ENCODE assay signal across 23 cellular contexts in the genomic region with DNA sequence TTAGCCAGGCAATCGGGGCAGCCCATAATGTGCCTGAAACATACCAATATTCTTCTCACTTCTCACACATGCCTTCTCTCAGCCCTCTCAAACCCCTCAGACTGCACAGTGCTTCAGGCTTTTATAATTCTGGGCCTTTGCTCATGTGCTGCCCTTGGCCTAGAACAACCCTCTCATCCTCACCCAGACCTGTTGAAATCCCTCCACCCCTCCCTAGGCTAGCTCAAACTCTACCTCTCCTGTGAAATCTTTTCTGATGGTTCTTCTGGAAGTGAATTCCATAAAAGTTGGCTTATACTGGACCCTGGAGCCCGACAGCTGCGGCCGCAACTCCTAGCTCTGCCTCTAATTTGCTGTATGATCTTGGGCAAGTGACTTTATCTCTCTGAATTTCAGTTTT.
DNase-seq lines count a peak whose midpoint lies in the region; ATAC-seq and TF ChIP-seq lines count a peak whose summit lies in the region.
"Had no signal": no experiment of that assay in that cellular context is flagged by ENCODE, and none has a peak within 500 bp of the region (broad histone marks: within the 10 kb centered on the region; RNA-seq: fewer than 3 reads in every experiment).

No MANE protein-coding gene starts in this region.

- intact Hi-C loops in left ventricle myocardium superior (cut with micrococcal nuclease) (no loop called here), vagina (cut with DNase I) (no loop called here)

- DNase-seq in SK-N-SH (no peak), left ventricle myocardium superior (no peak), osteoblast (ENCODE audit: insufficient read length, low spot score, missing footprints) (no peak), vagina (ENCODE audit: extremely low spot score in 2 of 2) (no peak), NCI-H2029 treated with DMSO at 0.1 percent for 48 hours (lab: John Stamatoyannopoulos, UW) (no peak), erythroblast (lab: John Stamatoyannopoulos, UW) (no peak)
- DNase-seq: activated CD4-positive, CD25-positive, alpha-beta regulatory T cell; DMS 273 treated with DMSO at 0.1 percent for 48 hours; foreskin keratinocyte; GF-D8; NCI-H2081; NCI-H510A treated with DMSO at 0.1 percent for 48 hours; retina; SIG-M5; stimulated activated CD4-positive, alpha-beta T cell treated with anti-CD3 and anti-CD28 coated beads, Interleukin-2, amount 100 ng/mL, for 48 hours had no signal

- CTCF ChIA-PET in SK-N-SH (lab: Yijun Ruan, JAX) = no interaction called here

- WGBS in SK-N-SH (ENCODE audit: low lambda C conversion rate) = 95% methylated on average over 4 of the region's 4 CpGs

- TF ChIP-seq POLR2A in vagina (IDR thresholded peaks at IDR 0.05) = no peak
- no peak for TF ChIP-seq POLR2A in erythroblast (IDR thresholded peaks at IDR 0.05; ENCODE audit: low read length)

- H2AFZ ChIP-seq in SK-N-SH (ENCODE audit: low read depth) (no peak overlapping the region), osteoblast (ENCODE audit: low read length) (no peak overlapping the region)

- no peak overlapping the region for H3K9ac ChIP-seq in SK-N-SH
- H3K9ac ChIP-seq: BLaER1 treated with 17β-estradiol and CSF1 and Interleukin-3, amounts not matched to agents 10 nM and 100 nM had no signal

- H3K4me1 ChIP-seq in SK-N-SH (ENCODE audit: control insufficient read depth in 1 of 2, insufficient read depth in 2 of 2, low read depth in 1 of 2, low read length in 1 of 2) (peaks cover 4 to 27% of the 10 kb centered on the region in 2 experiments; a peak in 3 of 4 replicates), osteoblast (ENCODE audit: insufficient read depth, low read length) (peaks cover 16% of the 10 kb centered on the region), vagina (peaks cover 24% of the 10 kb centered on the region)
- H3K4me1 ChIP-seq: BLaER1 treated with 17β-estradiol and CSF1 and Interleukin-3, amounts not matched to agents 10 nM and 100 nM; foreskin keratinocyte had no signal

- H3K27me3 ChIP-seq in SK-N-SH (ENCODE audit: insufficient read depth) (no peaks in the 10 kb centered on the region), osteoblast (ENCODE audit: insufficient read depth, low read length) (no peaks in the 10 kb centered on the region), vagina (no peaks in the 10 kb centered on the region)
- H3K27me3 ChIP-seq: BLaER1 treated with 17β-estradiol and CSF1 and Interleukin-3, amounts not matched to agents 10 nM and 100 nM; foreskin keratinocyte had no signal

- TF ChIP-seq CTCF in SK-N-SH (IDR thresholded peaks at IDR 0.05) = no peak
- no peak for TF ChIP-seq CTCF in osteoblast (IDR thresholded peaks at IDR 0.05; ENCODE audit: extremely low read depth, low read depth, low read length)
- no peak for TF ChIP-seq CTCF in vagina (IDR thresholded peaks at IDR 0.05)

- no peaks in the 10 kb centered on the region for H3K79me2 ChIP-seq in SK-N-SH (ENCODE audit: insufficient read depth)
- H3K79me2 ChIP-seq in osteoblast (ENCODE audit: insufficient read depth, low read length) = peaks cover 6% of the 10 kb centered on the region

- no peaks in the 10 kb centered on the region for H3K9me2 ChIP-seq in SK-N-SH

- H4K20me1 ChIP-seq in SK-N-SH (ENCODE audit: insufficient read depth) (no peaks in the 10 kb centered on the region; the same call in 1 of the 2 replicates), osteoblast (ENCODE audit: insufficient read depth, low read length) (peaks cover 3% of the 10 kb centered on the region)

- peak; percentile 11; the same call in 2 of the 3 replicates for ATAC-seq in SK-N-SH treated with all-trans-retinoic acid at 6 μM for 48 hours
- peak; percentile 67 for ATAC-seq in left ventricle myocardium superior
- ATAC-seq in GM19324 (IDR thresholded peaks at IDR 0.05; ENCODE audit: low FRiP score, unreplicated experiment) = no peak
- ATAC-seq: foreskin keratinocyte had no signal

- H3K4me2 ChIP-seq in SK-N-SH (no peak overlapping the region), osteoblast (ENCODE audit: insufficient read depth, low read length) (no peak overlapping the region)
- H3K4me2 ChIP-seq: BLaER1 treated with 17β-estradiol and CSF1 and Interleukin-3, amounts not matched to agents 10 nM and 100 nM had no signal

- H3K27ac ChIP-seq in SK-N-SH (ENCODE audit: low read depth in 2 of 2, low read length in 1 of 2) = peak overlapping the region in 1 of 2 experiments; percentile 68; a peak in 2 of 4 replicates
- peak overlapping the region; percentile 81 for H3K27ac ChIP-seq in osteoblast (ENCODE audit: low read depth, low read length)
- peak overlapping the region; percentile 78 for H3K27ac ChIP-seq in vagina
- H3K27ac ChIP-seq: 22Rv1; BLaER1 treated with 17β-estradiol and CSF1 and Interleukin-3, amounts not matched to agents 10 nM and 100 nM; foreskin keratinocyte; HL-60; thoracic aorta had no signal

- TF ChIP-seq EP300 in SK-N-SH (IDR thresholded peaks at IDR 0.05; ENCODE audit: borderline replicate concordance in 1 of 2, low read depth in 1 of 2, low read length in 1 of 2) = no peak

- TF ChIP-seq RAD21 in SK-N-SH (IDR thresholded peaks at IDR 0.05; ENCODE audit: low read length) = no peak

- H3K4me3 ChIP-seq in SK-N-SH (ENCODE audit: low read depth in 2 of 2, low read length in 1 of 2) (no peak overlapping the region), osteoblast (ENCODE audit: insufficient read depth, low read length) (no peak overlapping the region), vagina (no peak overlapping the region)
- H3K4me3 ChIP-seq: BLaER1 treated with 17β-estradiol and CSF1 and Interleukin-3, amounts not matched to agents 10 nM and 100 nM; K562; lung; thoracic aorta had no signal

- H3F3A ChIP-seq in SK-N-SH (replicated peaks; ENCODE audit: insufficient read depth) = peaks cover 19% of the 10 kb centered on the region

- H3K36me3 ChIP-seq in SK-N-SH (replicated peaks in 1 of 2; ENCODE audit: control insufficient read depth in 1 of 2, insufficient read depth in 2 of 2, low read length in 1 of 2) = peaks cover 2 to 18% of the 10 kb centered on the region in 2 experiments
- peaks cover 7% of the 10 kb centered on the region for H3K36me3 ChIP-seq in osteoblast (ENCODE audit: insufficient read depth, low read length)
- peaks cover 0 to 11% of the 10 kb centered on the region in 2 donors for H3K36me3 ChIP-seq in vagina

- POLR2A ChIA-PET in SK-N-SH (lab: Yijun Ruan, JAX) = no interaction called here

- no peaks in the 10 kb centered on the region for H3K9me3 ChIP-seq in SK-N-SH
- H3K9me3 ChIP-seq in osteoblast (ENCODE audit: low read depth, low read length) = no peaks in the 10 kb centered on the region
- no peaks in the 10 kb centered on the region for H3K9me3 ChIP-seq in vagina
- H3K9me3 ChIP-seq: BLaER1 treated with 17β-estradiol and CSF1 and Interleukin-3, amounts not matched to agents 10 nM and 100 nM; thoracic aorta had no signal

TF ChIP-seq in SK-N-SH treated with all-trans-retinoic acid at 6 μM for 48 hours, 23 proteins besides CTCF, POLR2A, EP300 and RAD21 (continues in another document):
- TF ChIP-seq, protein P1, sequence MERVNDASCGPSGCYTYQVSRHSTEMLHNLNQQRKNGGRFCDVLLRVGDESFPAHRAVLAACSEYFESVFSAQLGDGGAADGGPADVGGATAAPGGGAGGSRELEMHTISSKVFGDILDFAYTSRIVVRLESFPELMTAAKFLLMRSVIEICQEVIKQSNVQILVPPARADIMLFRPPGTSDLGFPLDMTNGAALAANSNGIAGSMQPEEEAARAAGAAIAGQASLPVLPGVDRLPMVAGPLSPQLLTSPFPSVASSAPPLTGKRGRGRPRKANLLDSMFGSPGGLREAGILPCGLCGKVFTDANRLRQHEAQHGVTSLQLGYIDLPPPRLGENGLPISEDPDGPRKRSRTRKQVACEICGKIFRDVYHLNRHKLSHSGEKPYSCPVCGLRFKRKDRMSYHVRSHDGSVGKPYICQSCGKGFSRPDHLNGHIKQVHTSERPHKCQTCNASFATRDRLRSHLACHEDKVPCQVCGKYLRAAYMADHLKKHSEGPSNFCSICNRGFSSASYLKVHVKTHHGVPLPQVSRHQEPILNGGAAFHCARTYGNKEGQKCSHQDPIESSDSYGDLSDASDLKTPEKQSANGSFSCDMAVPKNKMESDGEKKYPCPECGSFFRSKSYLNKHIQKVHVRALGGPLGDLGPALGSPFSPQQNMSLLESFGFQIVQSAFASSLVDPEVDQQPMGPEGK (CRISPR knock-in tag; IDR thresholded peaks at IDR 0.05; ENCODE audit: borderline replicate concordance) = no peak
- TF ChIP-seq ARNTL (CRISPR knock-in tag; IDR thresholded peaks at IDR 0.05; ENCODE audit: borderline replicate concordance, low read depth) (no peak), ISL1 (CRISPR knock-in tag; IDR thresholded peaks at IDR 0.05) (no peak), TOX (CRISPR knock-in tag; IDR thresholded peaks at IDR 0.05; ENCODE audit: borderline replicate concordance) (no peak), TCF4 (CRISPR knock-in tag; IDR thresholded peaks at IDR 0.05; ENCODE audit: borderline replicate concordance) (no peak)

TF ChIP-seq in SK-N-SH, 30 proteins besides CTCF, POLR2A, EP300 and RAD21 (continues in another document):
- TF ChIP-seq TCF12 (IDR thresholded peaks at IDR 0.05) = no peak
- TF ChIP-seq, protein P2, sequence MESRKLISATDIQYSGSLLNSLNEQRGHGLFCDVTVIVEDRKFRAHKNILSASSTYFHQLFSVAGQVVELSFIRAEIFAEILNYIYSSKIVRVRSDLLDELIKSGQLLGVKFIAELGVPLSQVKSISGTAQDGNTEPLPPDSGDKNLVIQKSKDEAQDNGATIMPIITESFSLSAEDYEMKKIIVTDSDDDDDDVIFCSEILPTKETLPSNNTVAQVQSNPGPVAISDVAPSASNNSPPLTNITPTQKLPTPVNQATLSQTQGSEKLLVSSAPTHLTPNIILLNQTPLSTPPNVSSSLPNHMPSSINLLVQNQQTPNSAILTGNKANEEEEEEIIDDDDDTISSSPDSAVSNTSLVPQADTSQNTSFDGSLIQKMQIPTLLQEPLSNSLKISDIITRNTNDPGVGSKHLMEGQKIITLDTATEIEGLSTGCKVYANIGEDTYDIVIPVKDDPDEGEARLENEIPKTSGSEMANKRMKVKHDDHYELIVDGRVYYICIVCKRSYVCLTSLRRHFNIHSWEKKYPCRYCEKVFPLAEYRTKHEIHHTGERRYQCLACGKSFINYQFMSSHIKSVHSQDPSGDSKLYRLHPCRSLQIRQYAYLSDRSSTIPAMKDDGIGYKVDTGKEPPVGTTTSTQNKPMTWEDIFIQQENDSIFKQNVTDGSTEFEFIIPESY (IDR thresholded peaks at IDR 0.05; ENCODE audit: borderline replicate concordance, low read depth) = no peak
- TF ChIP-seq FOXJ3 (CRISPR knock-in tag; IDR thresholded peaks at IDR 0.05) = no peak
- TF ChIP-seq, protein P3, sequence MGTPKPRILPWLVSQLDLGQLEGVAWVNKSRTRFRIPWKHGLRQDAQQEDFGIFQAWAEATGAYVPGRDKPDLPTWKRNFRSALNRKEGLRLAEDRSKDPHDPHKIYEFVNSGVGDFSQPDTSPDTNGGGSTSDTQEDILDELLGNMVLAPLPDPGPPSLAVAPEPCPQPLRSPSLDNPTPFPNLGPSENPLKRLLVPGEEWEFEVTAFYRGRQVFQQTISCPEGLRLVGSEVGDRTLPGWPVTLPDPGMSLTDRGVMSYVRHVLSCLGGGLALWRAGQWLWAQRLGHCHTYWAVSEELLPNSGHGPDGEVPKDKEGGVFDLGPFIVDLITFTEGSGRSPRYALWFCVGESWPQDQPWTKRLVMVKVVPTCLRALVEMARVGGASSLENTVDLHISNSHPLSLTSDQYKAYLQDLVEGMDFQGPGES (IDR thresholded peaks at IDR 0.05; ENCODE audit: low read depth, low read length) = no peak
- no peak for TF ChIP-seq CHD2 (IDR thresholded peaks at IDR 0.05; ENCODE audit: low read length, partially characterized antibody)
